In the genomic region with DNA sequence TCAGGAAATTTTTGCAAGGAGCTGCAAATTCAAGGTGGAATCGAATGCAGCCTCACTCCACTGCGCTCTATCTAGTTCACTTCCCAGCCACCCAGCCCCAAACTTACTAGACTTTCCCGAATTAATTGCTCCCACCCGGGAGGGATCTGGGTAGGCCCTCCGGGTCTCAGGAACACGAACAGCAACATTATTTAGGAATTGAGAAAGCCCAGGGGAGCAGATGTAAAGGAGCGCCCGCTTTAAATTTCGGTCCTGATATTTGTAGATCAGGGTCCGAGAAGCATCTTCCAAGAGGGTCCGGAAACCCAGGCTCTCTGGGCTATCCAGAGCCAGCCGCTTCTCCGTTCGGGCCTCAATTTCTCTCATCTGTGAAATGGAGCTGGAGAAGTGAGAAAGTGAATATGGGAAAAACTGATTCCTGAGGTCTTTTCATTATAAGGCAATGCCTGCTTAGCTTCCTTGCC, we compare ENCODE assay signal across 1 cellular context.
TF ChIP-seq lines count a peak whose summit lies in the region.

No MANE protein-coding gene starts in this region.

TF ChIP-seq in GM23338, 12 proteins besides CTCF, POLR2A, EP300 and RAD21 (continued from another document):
- TF ChIP-seq, protein P1, sequence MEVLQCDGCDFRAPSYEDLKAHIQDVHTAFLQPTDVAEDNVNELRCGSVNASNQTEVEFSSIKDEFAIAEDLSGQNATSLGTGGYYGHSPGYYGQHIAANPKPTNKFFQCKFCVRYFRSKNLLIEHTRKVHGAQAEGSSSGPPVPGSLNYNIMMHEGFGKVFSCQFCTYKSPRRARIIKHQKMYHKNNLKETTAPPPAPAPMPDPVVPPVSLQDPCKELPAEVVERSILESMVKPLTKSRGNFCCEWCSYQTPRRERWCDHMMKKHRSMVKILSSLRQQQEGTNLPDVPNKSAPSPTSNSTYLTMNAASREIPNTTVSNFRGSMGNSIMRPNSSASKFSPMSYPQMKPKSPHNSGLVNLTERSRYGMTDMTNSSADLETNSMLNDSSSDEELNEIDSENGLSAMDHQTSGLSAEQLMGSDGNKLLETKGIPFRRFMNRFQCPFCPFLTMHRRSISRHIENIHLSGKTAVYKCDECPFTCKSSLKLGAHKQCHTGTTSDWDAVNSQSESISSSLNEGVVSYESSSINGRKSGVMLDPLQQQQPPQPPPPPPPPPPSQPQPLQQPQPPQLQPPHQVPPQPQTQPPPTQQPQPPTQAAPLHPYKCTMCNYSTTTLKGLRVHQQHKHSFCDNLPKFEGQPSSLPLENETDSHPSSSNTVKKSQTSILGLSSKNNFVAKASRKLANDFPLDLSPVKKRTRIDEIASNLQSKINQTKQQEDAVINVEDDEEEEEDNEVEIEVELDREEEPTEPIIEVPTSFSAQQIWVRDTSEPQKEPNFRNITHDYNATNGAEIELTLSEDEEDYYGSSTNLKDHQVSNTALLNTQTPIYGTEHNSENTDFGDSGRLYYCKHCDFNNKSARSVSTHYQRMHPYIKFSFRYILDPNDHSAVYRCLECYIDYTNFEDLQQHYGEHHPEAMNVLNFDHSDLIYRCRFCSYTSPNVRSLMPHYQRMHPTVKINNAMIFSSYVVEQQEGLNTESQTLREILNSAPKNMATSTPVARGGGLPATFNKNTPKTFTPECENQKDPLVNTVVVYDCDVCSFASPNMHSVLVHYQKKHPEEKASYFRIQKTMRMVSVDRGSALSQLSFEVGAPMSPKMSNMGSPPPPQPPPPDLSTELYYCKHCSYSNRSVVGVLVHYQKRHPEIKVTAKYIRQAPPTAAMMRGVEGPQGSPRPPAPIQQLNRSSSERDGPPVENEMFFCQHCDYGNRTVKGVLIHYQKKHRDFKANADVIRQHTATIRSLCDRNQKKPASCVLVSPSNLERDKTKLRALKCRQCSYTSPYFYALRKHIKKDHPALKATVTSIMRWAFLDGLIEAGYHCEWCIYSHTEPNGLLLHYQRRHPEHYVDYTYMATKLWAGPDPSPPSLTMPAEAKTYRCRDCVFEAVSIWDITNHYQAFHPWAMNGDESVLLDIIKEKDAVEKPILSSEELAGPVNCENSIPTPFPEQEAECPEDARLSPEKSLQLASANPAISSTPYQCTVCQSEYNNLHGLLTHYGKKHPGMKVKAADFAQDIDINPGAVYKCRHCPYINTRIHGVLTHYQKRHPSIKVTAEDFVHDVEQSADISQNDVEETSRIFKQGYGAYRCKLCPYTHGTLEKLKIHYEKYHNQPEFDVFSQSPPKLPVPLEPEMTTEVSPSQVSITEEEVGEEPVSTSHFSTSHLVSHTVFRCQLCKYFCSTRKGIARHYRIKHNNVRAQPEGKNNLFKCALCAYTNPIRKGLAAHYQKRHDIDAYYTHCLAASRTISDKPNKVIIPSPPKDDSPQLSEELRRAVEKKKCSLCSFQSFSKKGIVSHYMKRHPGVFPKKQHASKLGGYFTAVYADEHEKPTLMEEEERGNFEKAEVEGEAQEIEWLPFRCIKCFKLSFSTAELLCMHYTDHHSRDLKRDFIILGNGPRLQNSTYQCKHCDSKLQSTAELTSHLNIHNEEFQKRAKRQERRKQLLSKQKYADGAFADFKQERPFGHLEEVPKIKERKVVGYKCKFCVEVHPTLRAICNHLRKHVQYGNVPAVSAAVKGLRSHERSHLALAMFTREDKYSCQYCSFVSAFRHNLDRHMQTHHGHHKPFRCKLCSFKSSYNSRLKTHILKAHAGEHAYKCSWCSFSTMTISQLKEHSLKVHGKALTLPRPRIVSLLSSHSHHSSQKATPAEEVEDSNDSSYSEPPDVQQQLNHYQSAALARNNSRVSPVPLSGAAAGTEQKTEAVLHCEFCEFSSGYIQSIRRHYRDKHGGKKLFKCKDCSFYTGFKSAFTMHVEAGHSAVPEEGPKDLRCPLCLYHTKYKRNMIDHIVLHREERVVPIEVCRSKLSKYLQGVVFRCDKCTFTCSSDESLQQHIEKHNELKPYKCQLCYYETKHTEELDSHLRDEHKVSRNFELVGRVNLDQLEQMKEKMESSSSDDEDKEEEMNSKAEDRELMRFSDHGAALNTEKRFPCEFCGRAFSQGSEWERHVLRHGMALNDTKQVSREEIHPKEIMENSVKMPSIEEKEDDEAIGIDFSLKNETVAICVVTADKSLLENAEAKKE (CRISPR knock-in tag; IDR thresholded peaks at IDR 0.05), result no peak
- TF ChIP-seq ETS1 (IDR thresholded peaks at IDR 0.05) (no peak), CREB1 (CRISPR knock-in tag; IDR thresholded peaks at IDR 0.05; ENCODE audit: low read depth) (no peak), POLR2AphosphoS5 (IDR thresholded peaks at IDR 0.05; ENCODE audit: low read depth) (no peak), ZNF114 (CRISPR knock-in tag; IDR thresholded peaks at IDR 0.05) (no peak), EZH2 (IDR thresholded peaks at IDR 0.05; ENCODE audit: low read depth, unreplicated experiment) (no peak)
TF ChIP-seq in GM23338: peak in this region for 0.
